14 cellular contexts compared by ENCODE assay signal in genomic region chr2:177606636-177607035, GRCh38.
A peak's percentile ranks its signal among the peaks of the same experiment; 100 is the strongest.
DNase-seq lines count a peak whose midpoint lies in the region; ATAC-seq and TF ChIP-seq lines count a peak whose summit lies in the region.
"Had no signal": no experiment of that assay in that cellular context is flagged by ENCODE, and none has a peak within 500 bp of the region (broad histone marks: within the 10 kb centered on the region; RNA-seq: fewer than 3 reads in every experiment).

No MANE protein-coding gene starts in this region.

- H3K27me3 ChIP-seq in IMR-90 (ENCODE audit: control insufficient read depth, insufficient read depth, low read length) (no peaks in the 10 kb centered on the region), right cardiac atrium (ENCODE audit: control insufficient read depth, insufficient read depth) (no peaks in the 10 kb centered on the region)
- H3K27me3 ChIP-seq: Peyer's patch had no signal

- peak overlapping the region; percentile 94 for H3K18ac ChIP-seq in IMR-90 (ENCODE audit: low read depth, low read length)

- no peak for TF ChIP-seq CTCF in IMR-90 (conservative IDR thresholded peaks at IDR 0.05; ENCODE audit: low read depth, low read length)
- no peak for TF ChIP-seq CTCF in brain (conservative IDR thresholded peaks at IDR 0.05)
- TF ChIP-seq CTCF in mesothelial cell of epicardium (IDR thresholded peaks at IDR 0.05; ENCODE audit: unreplicated experiment): no peak

- no peak for TF ChIP-seq RAD21 in IMR-90 (IDR thresholded peaks at IDR 0.05; ENCODE audit: low read length)

- H3K27ac ChIP-seq in IMR-90 (ENCODE audit: insufficient read depth, low read length): peak overlapping the region; percentile 49; the same call in 1 of the 2 replicates
- no peak overlapping the region for H3K27ac ChIP-seq in right cardiac atrium (ENCODE audit: low read length)
- H3K27ac ChIP-seq: Peyer's patch had no signal

- POLR2A ChIA-PET in IMR-90 (lab: Charles Lee; ENCODE audit: unreplicated experiment): no interaction called here

- peak overlapping the region; percentile 64 for H2AFZ ChIP-seq in IMR-90 (replicated peaks; ENCODE audit: low read length, poor library complexity)

- H2BK120ac ChIP-seq in IMR-90 (ENCODE audit: low read depth, low read length): no peak overlapping the region

- CTCF ChIA-PET in IMR-90 (lab: Yijun Ruan, JAX): no interaction called here

- H3K27ac Mint-ChIP-seq in brain (peak overlapping the region in 3 of 5 experiments; percentile 45 to 69 (median 47)), mesothelial cell of epicardium (peak overlapping the region; percentile 94)
- H3K27ac Mint-ChIP-seq: stimulated activated naive CD8-positive, alpha-beta T cell treated with anti-CD3 and anti-CD28 coated beads, Interleukin-15, amount 100 ng/mL, for 72 hours had no signal

- peak overlapping the region; percentile 27 for H3K14ac ChIP-seq in IMR-90 (replicated peaks; ENCODE audit: low read depth, low read length)

- no peak overlapping the region; the same call in 1 of the 2 replicates for H3K9ac ChIP-seq in IMR-90 (ENCODE audit: low read depth, low read length)

- peak overlapping the region in 1 of 2 experiments; percentile 52; a peak in 2 of 4 replicates for H4K8ac ChIP-seq in IMR-90 (ENCODE audit: low read depth in 2 of 2, low read length in 2 of 2)

- H3K56ac ChIP-seq in IMR-90 (ENCODE audit: extremely low read depth, insufficient read depth, low read length): no peak overlapping the region

- peaks cover 43% of the 10 kb centered on the region for H3K4me1 Mint-ChIP-seq in brain
- peaks cover 69% of the 10 kb centered on the region for H3K4me1 Mint-ChIP-seq in mesothelial cell of epicardium
- H3K4me1 Mint-ChIP-seq: stimulated activated naive CD8-positive, alpha-beta T cell treated with anti-CD3 and anti-CD28 coated beads, Interleukin-15, amount 100 ng/mL, for 72 hours had no signal

- peak overlapping the region; percentile 97 for H3K4me2 ChIP-seq in IMR-90 (ENCODE audit: low read depth, low read length)

- H3K36me3 ChIP-seq in IMR-90 (ENCODE audit: control insufficient read depth, insufficient read depth, low read length): no peaks in the 10 kb centered on the region
- H3K36me3 ChIP-seq: Peyer's patch had no signal

- no peaks in the 10 kb centered on the region for H3K9me1 ChIP-seq in IMR-90 (ENCODE audit: insufficient read depth, low read length)

- DNase-seq in EL (peak; percentile 57), IMR-90 (peak; percentile 51), mesothelial cell of epicardium (ENCODE audit: low spot score in 2 of 2, unreplicated experiment in 2 of 2) (no peak), NCI-H510A treated with DMSO at 0.1 percent for 48 hours (lab: John Stamatoyannopoulos, UW) (no peak), right cardiac atrium (no peak), A172 (ENCODE audit: low spot score) (no peak)
- DNase-seq: activated CD4-positive, alpha-beta T cell treated with anti-CD3 and anti-CD28 coated beads, Interleukin-2, amount 50 U/mL, for 4 hours; anterior cingulate cortex; effector CD4-positive, alpha-beta T cell; Peyer's patch; retina; stimulated activated naive CD8-positive, alpha-beta T cell treated with anti-CD3 and anti-CD28 coated beads, Interleukin-15, amount 100 ng/mL, for 72 hours had no signal

- no peak overlapping the region for H2BK20ac ChIP-seq in IMR-90 (ENCODE audit: low read depth, low read length)

- peaks cover 2% of the 10 kb centered on the region for H3K4me1 ChIP-seq in IMR-90 (ENCODE audit: control insufficient read depth, insufficient read depth, low read length)
- no peaks in the 10 kb centered on the region for H3K4me1 ChIP-seq in right cardiac atrium (ENCODE audit: control insufficient read depth, insufficient read depth, low read length)
- H3K4me1 ChIP-seq: Peyer's patch had no signal

- H2BK15ac ChIP-seq in IMR-90 (ENCODE audit: low read depth, low read length): no peak overlapping the region

- H3K4me3 ChIP-seq in IMR-90 (ENCODE audit: insufficient read depth, low read depth, low read length) (peak overlapping the region; percentile 28; the same call in 1 of the 2 replicates), right cardiac atrium (ENCODE audit: low read length) (no peak overlapping the region)
- H3K4me3 ChIP-seq: Peyer's patch had no signal

- BruUV-seq in IMR-90 (replicated peaks; lab: Mats Ljungman, UMichigan): no TSS peak

- 0 out of 2 replicates have a peak overlapping the region, but pooled peaks have one; percentile 15 for H3K4ac ChIP-seq in IMR-90 (ENCODE audit: low read depth, low read length)

- WGBS in IMR-90 (ENCODE audit: extremely low coverage in 2 of 2, insufficient read length in 1 of 2), 2 experiments: 80% methylated on average over 1 of the region's 7 CpGs; no CpG with 5 or more reads in 1 of the 2 experiments
- whole genome bisulfite sequencing in right cardiac atrium: 57% methylated on average over 7 of the region's 7 CpGs

- peak overlapping the region in 1 of 5 experiments; percentile 5 for H3K4me3 Mint-ChIP-seq in brain
- H3K4me3 Mint-ChIP-seq in mesothelial cell of epicardium: no peak overlapping the region
- H3K4me3 Mint-ChIP-seq: stimulated activated naive CD8-positive, alpha-beta T cell treated with anti-CD3 and anti-CD28 coated beads, Interleukin-15, amount 100 ng/mL, for 72 hours had no signal

- in situ Hi-C loops in IMR-90 (cut with MboI; ENCODE audit: low sequenced_read_pairs): loop anchor here (10.0 kb wide), 3 partner anchors 112 to 442 kb away; no protein-coding TSS in a partner anchor

- peaks cover 0 to 8% (median 4%) of the 10 kb centered on the region in 5 experiments for H3K9me3 Mint-ChIP-seq in brain
- H3K9me3 Mint-ChIP-seq in mesothelial cell of epicardium: peaks cover 9% of the 10 kb centered on the region

- H4K20me1 ChIP-seq in IMR-90 (ENCODE audit: insufficient read depth, low read length): no peaks in the 10 kb centered on the region

- no peak overlapping the region for H2AK5ac ChIP-seq in IMR-90 (ENCODE audit: low read depth, low read length)

- H4K5ac ChIP-seq in IMR-90 (ENCODE audit: low read depth, low read length): peak overlapping the region; percentile 94; the same call in 1 of the 2 replicates

- dilution Hi-C loops in IMR-90 (cut with HindIII; ENCODE audit: low sequenced_read_pairs, unreplicated experiment): no loop called here

- H3K79me1 ChIP-seq in IMR-90 (ENCODE audit: low read depth in 1 of 2, low read length in 2 of 2): no peaks in the 10 kb centered on the region

- H3K27me3 Mint-ChIP-seq in brain (no peaks in the 10 kb centered on the region), mesothelial cell of epicardium (ENCODE audit: low read depth) (no peaks in the 10 kb centered on the region)

- H2AK9ac ChIP-seq in IMR-90 (replicated peaks; ENCODE audit: low read depth, low read length, poor library complexity): no peak overlapping the region

- H3K36me3 Mint-ChIP-seq in brain (no peaks in the 10 kb centered on the region), mesothelial cell of epicardium (peaks cover 4% of the 10 kb centered on the region)

- no peak overlapping the region for H3K23ac ChIP-seq in IMR-90 (ENCODE audit: low read depth, low read length)

- H3K9me3 ChIP-seq in IMR-90 (ENCODE audit: control insufficient read depth, insufficient read depth, low read length): no peaks in the 10 kb centered on the region
- no peaks in the 10 kb centered on the region for H3K9me3 ChIP-seq in right cardiac atrium (ENCODE audit: control insufficient read depth, low read length)
- H3K9me3 ChIP-seq: Peyer's patch had no signal

- peak overlapping the region; percentile 42 for H2BK5ac ChIP-seq in IMR-90 (ENCODE audit: low read depth, low read length, poor library complexity, severe bottlenecking)

- TF ChIP-seq POLR2A in IMR-90 (IDR thresholded peaks at IDR 0.05; ENCODE audit: low read depth, low read length): no peak

- intact Hi-C loops in IMR-90 (cut with micrococcal nuclease) (loop anchor here (10.0 kb wide), 1 partner anchor 342 kb away; the partner anchor contains the start of gene NFE2L2), right cardiac atrium (cut with DNase I) (no loop called here)

- ATAC-seq in IMR-90 (ENCODE audit: low read depth): peak; percentile 43
- ATAC-seq in right cardiac atrium: no peak
- ATAC-seq in HG03097 (IDR thresholded peaks at IDR 0.05; ENCODE audit: low FRiP score, unreplicated experiment): no peak
- ATAC-seq: stimulated activated naive CD8-positive, alpha-beta T cell treated with anti-CD3 and anti-CD28 coated beads, Interleukin-15, amount 100 ng/mL, for 72 hours had no signal

- H4K91ac ChIP-seq in IMR-90 (ENCODE audit: insufficient read depth, low read depth, low read length): no peak overlapping the region

TF ChIP-seq in IMR-90, 13 proteins besides CTCF, POLR2A, EP300 and RAD21 (continues in another document):
- no peak for TF ChIP-seq MXI1 (IDR thresholded peaks at IDR 0.05; ENCODE audit: borderline replicate concordance, low read depth, low read length)
- no peak for TF ChIP-seq SMC3 (IDR thresholded peaks at IDR 0.05; ENCODE audit: low read depth, low read length)
- TF ChIP-seq RCOR1 (IDR thresholded peaks at IDR 0.05; ENCODE audit: insufficient replicate concordance, low read length): no peak
- TF ChIP-seq, protein P1, sequence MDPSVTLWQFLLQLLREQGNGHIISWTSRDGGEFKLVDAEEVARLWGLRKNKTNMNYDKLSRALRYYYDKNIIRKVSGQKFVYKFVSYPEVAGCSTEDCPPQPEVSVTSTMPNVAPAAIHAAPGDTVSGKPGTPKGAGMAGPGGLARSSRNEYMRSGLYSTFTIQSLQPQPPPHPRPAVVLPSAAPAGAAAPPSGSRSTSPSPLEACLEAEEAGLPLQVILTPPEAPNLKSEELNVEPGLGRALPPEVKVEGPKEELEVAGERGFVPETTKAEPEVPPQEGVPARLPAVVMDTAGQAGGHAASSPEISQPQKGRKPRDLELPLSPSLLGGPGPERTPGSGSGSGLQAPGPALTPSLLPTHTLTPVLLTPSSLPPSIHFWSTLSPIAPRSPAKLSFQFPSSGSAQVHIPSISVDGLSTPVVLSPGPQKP (IDR thresholded peaks at IDR 0.05; ENCODE audit: borderline replicate concordance, low read depth, low read length): no peak
- no peak for TF ChIP-seq RFX5 (IDR thresholded peaks at IDR 0.05; ENCODE audit: low read depth, low read length)
- no peak for TF ChIP-seq FOS (IDR thresholded peaks at IDR 0.05; ENCODE audit: low read depth, low read length)
- TF ChIP-seq CEBPB (IDR thresholded peaks at IDR 0.05; ENCODE audit: low read depth, low read length): no peak
- no peak for TF ChIP-seq MAZ (IDR thresholded peaks at IDR 0.05; ENCODE audit: borderline replicate concordance, low read depth, low read length)
- no peak for TF ChIP-seq BHLHE40 (IDR thresholded peaks at IDR 0.05; ENCODE audit: low read depth, low read length)
- no peak for TF ChIP-seq NFE2L2 (IDR thresholded peaks at IDR 0.05; ENCODE audit: low read depth, low read length)
- no peak for TF ChIP-seq MAFK (IDR thresholded peaks at IDR 0.05; ENCODE audit: low read depth, low read length)
- TF ChIP-seq CHD1 (IDR thresholded peaks at IDR 0.05; ENCODE audit: low read depth, low read length): no peak

Comparison
In these comparisons a context has a peak if more than half of its experiments do, and no peak if none do; other contexts are left out.
1. DNase-seq: peak in EL (single experiment) and IMR-90 (single experiment); none in mesothelial cell of epicardium (0 of 2), NCI-H510A treated with DMSO at 0.1 percent for 48 hours (single experiment), right cardiac atrium (0 of 3) and A172 (single experiment).